27 cellular contexts compared by ENCODE assay signal in genomic region chr19:16562608-16563025, GRCh38.
"Had no signal": no experiment of that assay in that cellular context is flagged by ENCODE, and none has a peak within 500 bp of the region (broad histone marks: within the 10 kb centered on the region; RNA-seq: fewer than 3 reads in every experiment).

No MANE protein-coding gene starts in this region.

- DNase-seq: colonic mucosa; cortex of kidney; effector CD8-positive, alpha-beta T cell; effector memory CD8-positive, alpha-beta T cell; endodermal cell; esophagus squamous epithelium; foreskin fibroblast; foreskin melanocyte; gastrocnemius medialis; glutamatergic neuron; head of caudate nucleus; heart right ventricle; hippocampal formation; left cardiac atrium; left ventricle myocardium superior; lower lobe of right lung; mesenchymal stem cell; mucosa of descending colon; naive B cell had no signal

- H3K4me1 ChIP-seq: colonic mucosa, esophagus squamous epithelium had no signal

- H3K27ac ChIP-seq: colonic mucosa, epithelial cell of prostate, esophagus squamous epithelium, heart right ventricle, left lung, lower lobe of right lung had no signal

- H3K4me1 Mint-ChIP-seq: endodermal cell had no signal

- H3K9me3 ChIP-seq: colonic mucosa, esophagus squamous epithelium, gastrocnemius medialis, heart right ventricle, left lung, lower lobe of right lung, mucosa of descending colon had no signal

- H3K9me3 Mint-ChIP-seq: dendritic cell treated with granulocyte-macrophage colony-stimulating factor and Interleukin-4, amounts not matched to agents 40 ng/mL and 50 ng/mL, for 4 days; effector memory CD8-positive, alpha-beta T cell; endodermal cell had no signal

- H3K27me3 Mint-ChIP-seq: dendritic cell treated with granulocyte-macrophage colony-stimulating factor and Interleukin-4, amounts not matched to agents 40 ng/mL and 50 ng/mL, for 4 days; effector memory CD8-positive, alpha-beta T cell; naive B cell had no signal

- H3K27me3 ChIP-seq: colonic mucosa, esophagus squamous epithelium, gastrocnemius medialis, heart right ventricle, left lung had no signal

- H3K4me3 ChIP-seq: colonic mucosa, esophagus squamous epithelium, gastrocnemius medialis, heart right ventricle, left lung, lower lobe of right lung, mucosa of descending colon had no signal

- H3K4me3 Mint-ChIP-seq: dendritic cell treated with granulocyte-macrophage colony-stimulating factor and Interleukin-4, amounts not matched to agents 40 ng/mL and 50 ng/mL, for 4 days; effector memory CD8-positive, alpha-beta T cell; endodermal cell; mesothelial cell of epicardium; naive B cell had no signal

- ATAC-seq: effector memory CD8-positive, alpha-beta T cell; esophagus mucosa; gastrocnemius medialis; heart right ventricle; left cardiac atrium; left lung; left ventricle myocardium superior; lower lobe of right lung; mucosa of descending colon had no signal

- H3K27ac Mint-ChIP-seq: dendritic cell treated with granulocyte-macrophage colony-stimulating factor and Interleukin-4, amounts not matched to agents 40 ng/mL and 50 ng/mL, for 4 days; endodermal cell; mesothelial cell of epicardium had no signal

- FAIRE-seq: endometrium, islet of Langerhans, keratinocyte had no signal
